ENCODE assay signal across 8 cellular contexts in the genomic region with DNA sequence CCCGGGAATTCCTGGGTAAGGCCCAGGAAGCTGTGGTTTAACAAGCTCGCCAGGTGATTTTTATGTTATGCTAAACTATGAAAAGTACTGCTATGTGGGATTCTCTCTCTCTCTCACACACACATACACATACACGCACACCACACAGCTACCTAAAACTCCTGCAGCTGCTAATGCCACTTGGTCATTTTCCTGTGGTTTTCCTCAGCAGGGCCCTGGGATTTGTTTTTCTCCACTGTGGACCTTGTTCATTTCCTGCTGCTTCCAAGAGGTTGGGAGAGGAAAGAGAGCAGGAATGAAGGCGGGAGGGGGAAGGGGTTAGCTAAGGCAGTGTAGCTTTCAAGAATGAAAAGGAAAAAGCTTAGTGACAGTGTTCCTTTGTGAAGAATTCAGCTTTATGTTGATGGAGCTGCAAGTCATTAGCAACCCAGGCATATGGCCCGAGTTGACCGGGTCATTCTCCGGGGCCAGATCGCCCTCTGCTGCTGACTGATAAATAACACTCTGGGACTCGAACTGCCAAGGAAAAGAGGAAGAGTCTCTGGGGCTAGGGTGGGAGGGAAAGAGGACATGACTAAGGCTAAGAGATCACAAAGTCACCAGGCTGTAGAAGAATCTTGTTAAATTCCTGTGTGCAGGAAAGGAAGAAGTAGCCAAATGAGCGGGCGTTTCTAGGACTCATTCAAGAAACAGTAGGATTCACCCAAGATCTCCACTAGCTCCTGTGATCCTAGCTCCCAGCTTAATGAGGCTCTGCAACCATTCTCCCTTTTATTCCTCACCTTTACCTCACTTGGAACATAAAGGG. TPM values are rescaled to one million over a fixed set of nuclear protein-coding genes. Genes with fewer than 3 reads are reported as not detected.
DNase-seq lines count a peak whose midpoint lies in the region; ATAC-seq, FAIRE-seq and TF ChIP-seq lines count a peak whose summit lies in the region.

No MANE protein-coding gene starts in this region.

- no peak for FAIRE-seq in A549 (lab: Jason Lieb, UNC)

- ATAC-seq in A549 (peak; percentile 91 to 96), HG03039 (IDR thresholded peaks at IDR 0.05; ENCODE audit: unreplicated experiment) (peak; percentile 79)

- H3K9me3 ChIP-seq in A549: no peaks in the 10 kb centered on the region
- H3K9me3 ChIP-seq in osteoblast (ENCODE audit: low read depth, low read length): no peaks in the 10 kb centered on the region

- H3K4me3 ChIP-seq in A549: no peak overlapping the region
- peak overlapping the region; percentile 12 for H3K4me3 ChIP-seq in osteoblast (ENCODE audit: insufficient read depth, low read length)

- TF ChIP-seq CTCF in A549 (IDR thresholded peaks at IDR 0.05) (peak; percentile 52), osteoblast (IDR thresholded peaks at IDR 0.05; ENCODE audit: extremely low read depth, low read depth, low read length) (peak; percentile 69)

- no peak for TF ChIP-seq POLR2A in A549 (IDR thresholded peaks at IDR 0.05; ENCODE audit: low read length)

- H3K27me3 ChIP-seq in osteoblast (ENCODE audit: insufficient read depth, low read length): no peaks in the 10 kb centered on the region

- DNase-seq in A549 (ENCODE audit: low read depth in 1 of 2, low spot score in 1 of 2) (peak; percentile 55 to 57), GM04504 (ENCODE audit: low read depth) (peak; percentile 74), NCI-H774 (lab: John Stamatoyannopoulos, UW) (peak; percentile 41), amniotic epithelial cell (ENCODE audit: low read depth) (peak; percentile 73), cardiac septum (ENCODE audit: low spot score) (peak; percentile 82), osteoblast (ENCODE audit: insufficient read length, low spot score, missing footprints) (peak; percentile 94), activated gamma-delta T cell treated with Interleukin-2 at 50 U/mL for 16 hours (no peak)

- TF ChIP-seq RAD21 in A549 (conservative IDR thresholded peaks at IDR 0.05 in 1 of 2, IDR thresholded peaks at IDR 0.05 in 1 of 2): peak; percentile 73 to 85

- H3K27ac ChIP-seq in A549: 0 out of 6 replicates have a peak overlapping the region, but pooled peaks of 1 of the 2 experiments have one; percentile 4
- peak overlapping the region; percentile 52 for H3K27ac ChIP-seq in osteoblast (ENCODE audit: low read depth, low read length)

- intact Hi-C loops in cardiac septum (cut with DNase I): loop anchor here (1.0 to 2.0 kb wide), 4 partner anchors 86 to 326 kb away; a partner anchor contains a TSS

- POLR2A ChIA-PET in A549 (lab: Yijun Ruan, JAX): interaction anchor here (1.2 to 1.5 kb wide), 2 partner anchors 15 to 86 kb away, joined by 3 to 5 read pairs; a partner anchor contains a TSS

- no peaks in the 10 kb centered on the region for H4K20me1 ChIP-seq in osteoblast (ENCODE audit: insufficient read depth, low read length)

- no peak for TF ChIP-seq EP300 in A549 (IDR thresholded peaks at IDR 0.05)

- CTCF ChIA-PET in A549 (lab: Yijun Ruan, JAX): interaction anchor here (0.6 to 4.8 kb wide), 29 partner anchors 9 to 326 kb away, joined by 3 to 66 read pairs (median 5); a partner anchor contains a TSS

- no peaks in the 10 kb centered on the region for H3K79me2 ChIP-seq in osteoblast (ENCODE audit: insufficient read depth, low read length)

- H3K36me3 ChIP-seq in osteoblast (ENCODE audit: insufficient read depth, low read length): no peaks in the 10 kb centered on the region

- 26% methylated on average over 11 of the region's 11 CpGs for WGBS in A549 (ENCODE audit: missing lambda C conversion rate)

- H2AFZ ChIP-seq in osteoblast (ENCODE audit: low read length): peak overlapping the region; percentile 3

- H3K4me2 ChIP-seq in A549 (no peak overlapping the region), osteoblast (ENCODE audit: insufficient read depth, low read length) (peak overlapping the region; percentile 22)

- H3K4me1 ChIP-seq in A549 (peaks cover 4% of the 10 kb centered on the region; the same call in 1 of the 3 replicates), osteoblast (ENCODE audit: insufficient read depth, low read length) (peaks cover 18% of the 10 kb centered on the region)

TF ChIP-seq in A549, 52 proteins besides CTCF, POLR2A, EP300 and RAD21:
- TF ChIP-seq SMC3 (IDR thresholded peaks at IDR 0.05) (peak; percentile 71), EHMT2 (IDR thresholded peaks at IDR 0.05; ENCODE audit: low read depth) (no peak)

RNA-seq across cellular contexts. Expression of a gene that starts 30.5 kb away (rescaled TPM):
- polyA plus RNA-seq in A549 (2011; rRNA removed): 7.4 and 9.3 TPM in 2 replicates
- polyA plus RNA-seq in A549 (2012; cell fraction: cytosol; rRNA removed): 2.2 and 2.8 TPM in 2 replicates
- 4.8 and 7.3 TPM in 2 replicates for polyA plus RNA-seq in A549 (2012; cell fraction: nucleus; rRNA removed)
- polyA plus RNA-seq in A549 (2017; fragmentation: RNase III; extraction: RNeasy Plus Mini Kit Qiagen cat#74134 plus additional on column Dnase treatment): 2.8 to 3.0 TPM (median 2.8 TPM) in 3 replicates
- 18.3 and 20.6 TPM in 2 replicates for polyA minus RNA-seq in A549 (2011; rRNA and poly(A)+ RNA removed)
- 11.5 TPM for total RNA-seq in cardiac septum
- 17.4 and 18.6 TPM in 2 replicates for total RNA-seq in osteoblast
